26 cellular contexts compared by ENCODE assay signal in genomic region chr1:183303325-183303645, GRCh38.
DNase-seq lines count a peak whose midpoint lies in the region; ATAC-seq and TF ChIP-seq lines count a peak whose summit lies in the region.
"Had no signal": no experiment of that assay in that cellular context is flagged by ENCODE, and none has a peak within 500 bp of the region (broad histone marks: within the 10 kb centered on the region; RNA-seq: fewer than 3 reads in every experiment).

No MANE protein-coding gene starts in this region.

- DNase-seq in heart right ventricle (no peak), left ventricle myocardium superior (no peak), neuronal stem cell (ENCODE audit: low spot score) (no peak), transverse colon (no peak), 8988T (no peak), hepatocyte (ENCODE audit: low spot score) (no peak)
- DNase-seq: activated CD4-positive, alpha-beta T cell treated with anti-CD3 and anti-CD28 coated beads, Interleukin-2, amount 50 U/mL, for 48 hours; activated naive CD8-positive, alpha-beta T cell treated with anti-CD3 and anti-CD28 coated beads, Interleukin-2, amount 10 ng/mL, durations not matched to agents 7 days and 5 days; Caco-2; DND-41; effector memory CD8-positive, alpha-beta T cell; gastrocnemius medialis; natural killer cell; NCI-H1417 treated with DMSO at 0.1 percent for 48 hours; NCI-H524; small intestine; stimulated activated CD4-positive, alpha-beta T cell treated with anti-CD3 and anti-CD28 coated beads, Interleukin-4, amount 100 ng/mL, for 1 hour; stimulated activated naive CD4-positive, alpha-beta T cell treated with Interleukin-2 at 50 U/mL for 16 hours; upper lobe of left lung had no signal

- no peak overlapping the region for H4K8ac ChIP-seq in neuronal stem cell (ENCODE audit: low read depth, low read length)

- H3K27me3 ChIP-seq in heart right ventricle (no peaks in the 10 kb centered on the region), neuronal stem cell (ENCODE audit: control insufficient read depth in 3 of 3, insufficient read depth in 3 of 3, low read depth in 1 of 3, low read length in 3 of 3) (no peaks in the 10 kb centered on the region), transverse colon (no peaks in the 10 kb centered on the region), hepatocyte (no peaks in the 10 kb centered on the region)
- H3K27me3 ChIP-seq: brain microvascular endothelial cell, gastrocnemius medialis, upper lobe of left lung had no signal

- no peak overlapping the region for H3K4me3 ChIP-seq in heart right ventricle
- H3K4me3 ChIP-seq in neuronal stem cell (ENCODE audit: low read length in 2 of 2), result no peak overlapping the region
- H3K4me3 ChIP-seq in transverse colon, result no peak overlapping the region
- no peak overlapping the region for H3K4me3 ChIP-seq in hepatocyte
- H3K4me3 ChIP-seq: A549, gastrocnemius medialis, upper lobe of left lung had no signal

- peak overlapping the region in 3 of 5 experiments; percentile 7 to 50 (median 34) for H3K27ac Mint-ChIP-seq in brain
- H3K27ac Mint-ChIP-seq: activated naive CD8-positive, alpha-beta T cell treated with anti-CD3 and anti-CD28 coated beads, Interleukin-2, amount 10 ng/mL, durations not matched to agents 7 days and 5 days; effector memory CD8-positive, alpha-beta T cell; memory B cell; natural killer cell; T-helper 2 cell treated with Interferon-gamma antibody and Interleukin-4, amounts not matched to agents 5 μg/mL and 100 μg/mL, for 36 hours; WTC11 had no signal

- H3K4me1 Mint-ChIP-seq in brain, result peaks cover 59% of the 10 kb centered on the region
- H3K4me1 Mint-ChIP-seq: activated naive CD8-positive, alpha-beta T cell treated with anti-CD3 and anti-CD28 coated beads, Interleukin-2, amount 10 ng/mL, durations not matched to agents 7 days and 5 days; natural killer cell had no signal

- H3K9me2 ChIP-seq in hepatocyte (replicated peaks; ENCODE audit: insufficient read depth), result no peaks in the 10 kb centered on the region

- H3K9me3 ChIP-seq in heart right ventricle (peaks cover 0 to 8% (median 0%) of the 10 kb centered on the region in 11 donors), neuronal stem cell (replicated peaks in 1 of 2; ENCODE audit: control insufficient read depth in 2 of 2, insufficient read depth in 1 of 2, low read depth in 1 of 2, low read length in 2 of 2) (no peaks in the 10 kb centered on the region), transverse colon (no peaks in the 10 kb centered on the region), hepatocyte (ENCODE audit: low read depth) (no peaks in the 10 kb centered on the region)
- H3K9me3 ChIP-seq: A549, Caco-2, gastrocnemius medialis, upper lobe of left lung had no signal

- no peak overlapping the region for H3K23ac ChIP-seq in neuronal stem cell (ENCODE audit: low read depth, low read length, poor library complexity)

- H3K27ac ChIP-seq in heart right ventricle, result peak overlapping the region in 8 of 10 donors; percentile 36 to 88 (median 63)
- no peak overlapping the region for H3K27ac ChIP-seq in neuronal stem cell (replicated peaks; ENCODE audit: low read length)
- H3K27ac ChIP-seq in transverse colon, result peak overlapping the region in 3 of 4 donors; percentile 15 to 49 (median 28)
- no peak overlapping the region for H3K27ac ChIP-seq in hepatocyte
- H3K27ac ChIP-seq: A549, brain microvascular endothelial cell, upper lobe of left lung had no signal

- H3K36me3 Mint-ChIP-seq in brain, result peaks cover 15% of the 10 kb centered on the region
- H3K36me3 Mint-ChIP-seq: activated naive CD8-positive, alpha-beta T cell treated with anti-CD3 and anti-CD28 coated beads, Interleukin-2, amount 10 ng/mL, durations not matched to agents 7 days and 5 days; memory B cell; natural killer cell; WTC11 had no signal

- peaks cover 17% of the 10 kb centered on the region for H3K27me3 Mint-ChIP-seq in brain

- H3K9ac ChIP-seq in neuronal stem cell (ENCODE audit: low read depth, low read length, poor library complexity), result no peak overlapping the region

- TF ChIP-seq CTCF in heart right ventricle (IDR thresholded peaks at IDR 0.05) (no peak), brain (conservative IDR thresholded peaks at IDR 0.05) (no peak), transverse colon (IDR thresholded peaks at IDR 0.05) (no peak), hepatocyte (IDR thresholded peaks at IDR 0.05; ENCODE audit: poor library complexity) (no peak)

- H3K18ac ChIP-seq in neuronal stem cell (ENCODE audit: low read length), result no peak overlapping the region

- no peak overlapping the region for H2BK5ac ChIP-seq in neuronal stem cell (ENCODE audit: low read length)

- TF ChIP-seq POLR2A in transverse colon (IDR thresholded peaks at IDR 0.05), result no peak

- H2AK5ac ChIP-seq in neuronal stem cell (ENCODE audit: low read depth, low read length), result no peak overlapping the region

- H3K79me2 ChIP-seq in hepatocyte, result no peaks in the 10 kb centered on the region

- H2AFZ ChIP-seq in neuronal stem cell (ENCODE audit: low read length), result peak overlapping the region; percentile 59
- H2AFZ ChIP-seq in hepatocyte, result no peak overlapping the region

- ATAC-seq in heart right ventricle, result no peak
- no peak for ATAC-seq in left ventricle myocardium superior
- no peak for ATAC-seq in HG03565 (IDR thresholded peaks at IDR 0.05; ENCODE audit: unreplicated experiment)
- ATAC-seq: A549; effector memory CD8-positive, alpha-beta T cell; gastrocnemius medialis; natural killer cell had no signal

- intact Hi-C loops in heart right ventricle (cut with DNase I) (no loop called here), left ventricle myocardium superior (cut with micrococcal nuclease) (no loop called here), transverse colon (cut with DNase I; ENCODE audit: low total_unique reads) (loop anchor here (5.0 kb wide), 1 partner anchor 1261 kb away; no protein-coding TSS in a partner anchor)

- no peaks in the 10 kb centered on the region for H3K79me1 ChIP-seq in neuronal stem cell (ENCODE audit: low read depth, low read length)

- WGBS in heart right ventricle, 2 donors, result 51 to 53% methylated on average over 4 of the region's 4 CpGs
- whole genome bisulfite sequencing in neuronal stem cell (ENCODE audit: extremely low coverage in 2 of 2, insufficient read length in 2 of 2, insufficient replicate concordance in 1 of 2), 2 donors, result no CpG with 5 or more reads among the region's 4 CpGs
- 50 to 53% methylated on average over 1 to 4 of the region's 4 CpGs for WGBS in transverse colon (ENCODE audit: low coverage in 1 of 2), 2 donors
- 55% methylated on average over 4 of the region's 4 CpGs for WGBS in hepatocyte (ENCODE audit: low lambda C conversion rate, missing lambda C conversion rate)

- no peak for TF ChIP-seq EP300 in transverse colon (IDR thresholded peaks at IDR 0.05; ENCODE audit: low read depth)

- no peak overlapping the region for H3K4ac ChIP-seq in neuronal stem cell (ENCODE audit: low read length)

- H3K4me2 ChIP-seq in neuronal stem cell (ENCODE audit: insufficient read depth, low read length, poor library complexity, severe bottlenecking), result no peak overlapping the region
- H3K4me2 ChIP-seq in hepatocyte, result no peak overlapping the region
- H3K4me2 ChIP-seq: A549 had no signal

- in situ Hi-C loops in transverse colon (cut with MboI; ENCODE audit: low pct_ligation_motif_present in 1 of 4, low pct_unique_long_range_greater_than_20kb in 1 of 4, low sequenced_read_pairs in 3 of 4), result no loop called here

- no peak overlapping the region for H2BK120ac ChIP-seq in neuronal stem cell (ENCODE audit: low read depth, low read length)

- H3K4me1 ChIP-seq in heart right ventricle (peaks cover 9 to 77% (median 57%) of the 10 kb centered on the region in 9 donors), neuronal stem cell (ENCODE audit: control insufficient read depth in 2 of 2, insufficient read depth in 1 of 2, low read depth in 1 of 2, low read length in 2 of 2) (peaks cover 3 to 7% of the 10 kb centered on the region in 2 donors), transverse colon (peaks cover 0 to 14% (median 6%) of the 10 kb centered on the region in 4 donors), hepatocyte (ENCODE audit: insufficient read depth) (peaks cover 3% of the 10 kb centered on the region)
- H3K4me1 ChIP-seq: A549, upper lobe of left lung had no signal

- H2BK15ac ChIP-seq in neuronal stem cell (ENCODE audit: low read length), result no peak overlapping the region

- no peak overlapping the region for H4K91ac ChIP-seq in neuronal stem cell (ENCODE audit: low read depth, low read length, poor library complexity)

- no peaks in the 10 kb centered on the region for H4K20me1 ChIP-seq in hepatocyte (ENCODE audit: insufficient read depth, poor library complexity, severe bottlenecking)

- H3K9me3 Mint-ChIP-seq in brain, result peaks cover 0 to 9% (median 3%) of the 10 kb centered on the region in 5 experiments
- H3K9me3 Mint-ChIP-seq: activated naive CD8-positive, alpha-beta T cell treated with anti-CD3 and anti-CD28 coated beads, Interleukin-2, amount 10 ng/mL, durations not matched to agents 7 days and 5 days; effector memory CD8-positive, alpha-beta T cell; memory B cell; natural killer cell; T-helper 2 cell treated with Interferon-gamma antibody and Interleukin-4, amounts not matched to agents 5 μg/mL and 100 μg/mL, for 36 hours had no signal

- H2BK12ac ChIP-seq in neuronal stem cell (ENCODE audit: low read length), result no peak overlapping the region

- H3K36me3 ChIP-seq in heart right ventricle, result no peaks in the 10 kb centered on the region
- H3K36me3 ChIP-seq in neuronal stem cell (replicated peaks in 1 of 2; ENCODE audit: control insufficient read depth in 2 of 2, insufficient read depth in 2 of 2, low read length in 2 of 2), result no peaks in the 10 kb centered on the region
- H3K36me3 ChIP-seq in transverse colon, result no peaks in the 10 kb centered on the region
- no peaks in the 10 kb centered on the region for H3K36me3 ChIP-seq in hepatocyte (replicated peaks; ENCODE audit: insufficient read depth, low read depth)
- H3K36me3 ChIP-seq: brain microvascular endothelial cell, gastrocnemius medialis, upper lobe of left lung had no signal

- H3K14ac ChIP-seq in neuronal stem cell (ENCODE audit: low read length), result no peak overlapping the region

- no peak overlapping the region for H3K4me3 Mint-ChIP-seq in brain
- H3K4me3 Mint-ChIP-seq: activated naive CD8-positive, alpha-beta T cell treated with anti-CD3 and anti-CD28 coated beads, Interleukin-2, amount 10 ng/mL, durations not matched to agents 7 days and 5 days; effector memory CD8-positive, alpha-beta T cell; memory B cell; natural killer cell; T-helper 2 cell treated with Interferon-gamma antibody and Interleukin-4, amounts not matched to agents 5 μg/mL and 100 μg/mL, for 36 hours; WTC11 had no signal

Comparison
In these comparisons a context has a peak if more than half of its experiments do, and no peak if none do; other contexts are left out.
1. H3K27ac ChIP-seq: peak in heart right ventricle (8 of 10) and transverse colon (3 of 4); none in neuronal stem cell (single experiment) and hepatocyte (single experiment).